ENCODE assay signal across 22 cellular contexts in genomic region chr2:199662245-199662644, GRCh38.
"Had no signal": no experiment of that assay in that cellular context is flagged by ENCODE, and none has a peak within 500 bp of the region (broad histone marks: within the 10 kb centered on the region; RNA-seq: fewer than 3 reads in every experiment).

No MANE protein-coding gene starts in this region.

- H3K4me1 ChIP-seq: prostate gland, spleen, upper lobe of right lung had no signal

- DNase-seq: activated naive CD4-positive, alpha-beta T cell; activated T-cell treated with anti-CD3 and anti-CD28 coated beads, Interleukin-2, amount 50 U/mL, for 24 hours; cerebellar nuclear complex; endodermal cell; head of caudate nucleus; hypothalamus; left ventricle myocardium superior; mammary epithelial cell; ovary; spleen; stimulated activated CD4-positive, alpha-beta T cell treated with anti-CD3 and anti-CD28 coated beads, Interleukin-4, amount 100 ng/mL, for 1 hour; stimulated activated naive CD4-positive, alpha-beta T cell; T-helper 9 cell; upper lobe of right lung had no signal

- H3K9me3 Mint-ChIP-seq: endodermal cell had no signal

- H3K4me1 Mint-ChIP-seq: activated T-helper 17 cell treated with anti-CD3 and anti-CD28 coated beads, Interleukin-2, amount 50 U/mL, for 72 hours; endodermal cell had no signal

- H3K36me3 ChIP-seq: gastroesophageal sphincter, neutrophil, ovary, prostate gland, spleen, thoracic aorta, upper lobe of right lung had no signal

- H3K27me3 ChIP-seq: gastroesophageal sphincter, ovary had no signal

- H3K27ac ChIP-seq: coronary artery, gastroesophageal sphincter, neutrophil, ovary, prostate gland, spleen, thoracic aorta, upper lobe of right lung had no signal

- H3K9me3 ChIP-seq: neutrophil, ovary, prostate gland, thoracic aorta, upper lobe of right lung had no signal

- H3K4me3 ChIP-seq: coronary artery, gastroesophageal sphincter, ovary, prostate gland, spleen, thoracic aorta, upper lobe of right lung had no signal

- H3K4me3 Mint-ChIP-seq: activated naive CD8-positive, alpha-beta T cell; activated T-cell treated with anti-CD3 and anti-CD28 coated beads, Interleukin-2, amount 50 U/mL, for 24 hours; activated T-helper 17 cell treated with anti-CD3 and anti-CD28 coated beads, Interleukin-2, amount 50 U/mL, for 72 hours; endodermal cell; natural killer cell treated with Interleukin-12 subunit alpha and Interleukin-12 subunit beta and Interleukin-15 and Interleukin-18, amount 100 ng/mL, for 72 hours had no signal

- H3K27ac Mint-ChIP-seq: activated naive CD8-positive, alpha-beta T cell; activated T-cell treated with anti-CD3 and anti-CD28 coated beads, Interleukin-2, amount 50 U/mL, for 24 hours; activated T-helper 17 cell treated with anti-CD3 and anti-CD28 coated beads, Interleukin-2, amount 50 U/mL, for 72 hours; endodermal cell; natural killer cell treated with Interleukin-12 subunit alpha and Interleukin-12 subunit beta and Interleukin-15 and Interleukin-18, amount 100 ng/mL, for 72 hours had no signal
